Comparison of ENCODE assay signal across 27 cellular contexts in genomic region chr7:96349572-96349971, GRCh38. TPM values are rescaled to one million over a fixed set of nuclear protein-coding genes. Genes with fewer than 3 reads are reported as not detected.
DNase-seq lines count a peak whose midpoint lies in the region; ATAC-seq and TF ChIP-seq lines count a peak whose summit lies in the region.
"Had no signal": no experiment of that assay in that cellular context is flagged by ENCODE, and none has a peak within 500 bp of the region (broad histone marks: within the 10 kb centered on the region; RNA-seq: fewer than 3 reads in every experiment).

No MANE protein-coding gene starts in this region.

- H3K9me3 Mint-ChIP-seq in natural killer cell = no peaks in the 10 kb centered on the region
- H3K9me3 Mint-ChIP-seq: activated B cell treated with CpG ODN at 0.5 μM for 24 hours; activated naive CD4-positive, alpha-beta T cell treated with anti-CD3 and anti-CD28 coated beads for 36 hours; mesothelial cell of epicardium; naive thymus-derived CD8-positive, alpha-beta T cell had no signal

- no peaks in the 10 kb centered on the region for H3K4me1 ChIP-seq in upper lobe of right lung
- H3K4me1 ChIP-seq: SJSA1, stomach, thyroid gland had no signal

- no peak overlapping the region for H3K27ac Mint-ChIP-seq in natural killer cell
- H3K27ac Mint-ChIP-seq: activated B cell treated with CpG ODN at 0.5 μM for 24 hours; activated naive CD4-positive, alpha-beta T cell treated with anti-CD3 and anti-CD28 coated beads for 36 hours; CD4-positive, CD25-positive, alpha-beta regulatory T cell; mesothelial cell of epicardium; naive thymus-derived CD8-positive, alpha-beta T cell had no signal

- no peaks in the 10 kb centered on the region for H3K36me3 Mint-ChIP-seq in natural killer cell
- H3K36me3 Mint-ChIP-seq: CD4-positive, CD25-positive, alpha-beta regulatory T cell; mesothelial cell of epicardium; naive thymus-derived CD8-positive, alpha-beta T cell had no signal

- ATAC-seq in Right ventricle myocardium inferior = peak; percentile 80
- ATAC-seq in left colon = peak; percentile 100
- ATAC-seq in upper lobe of right lung = peak; percentile 85
- ATAC-seq in natural killer cell = no peak
- ATAC-seq: naive thymus-derived CD8-positive, alpha-beta T cell; Panc1 had no signal

- H3K27ac ChIP-seq in upper lobe of right lung = no peak overlapping the region
- H3K27ac ChIP-seq in coronary artery = no peak overlapping the region
- H3K27ac ChIP-seq: cardiac muscle cell, SJSA1, stomach, thyroid gland had no signal

- TF ChIP-seq CTCF in fibroblast of villous mesenchyme (IDR thresholded peaks at IDR 0.05; ENCODE audit: insufficient read depth, low read depth, low read length) (no peak), upper lobe of right lung (IDR thresholded peaks at IDR 0.05) (no peak), natural killer cell (IDR thresholded peaks at IDR 0.05) (no peak), coronary artery (IDR thresholded peaks at IDR 0.05) (no peak)

- H3K36me3 ChIP-seq in upper lobe of right lung = no peaks in the 10 kb centered on the region
- H3K36me3 ChIP-seq: cardiac muscle cell, SJSA1, stomach, thyroid gland had no signal

- no peak for DNase-seq in Right ventricle myocardium inferior (ENCODE audit: missing footprints)
- no peak for DNase-seq in cardiac septum (ENCODE audit: low spot score)
- DNase-seq in fibroblast of villous mesenchyme (ENCODE audit: low read depth) = peak; percentile 37
- DNase-seq in left colon = peak; percentile 51 to 86
- no peak for DNase-seq in upper lobe of right lung
- DNase-seq in stimulated activated CD4-positive, alpha-beta T cell treated with anti-CD3 and anti-CD28 coated beads, Interleukin-4, amount 100 ng/mL, for 4 hours = no peak
- DNase-seq in natural killer cell = no peak
- no peak for DNase-seq in coronary artery (ENCODE audit: low spot score)
- DNase-seq: 8988T; activated B cell treated with CpG ODN at 0.5 μM for 24 hours; activated CD4-positive, alpha-beta T cell treated with anti-CD3 and anti-CD28 coated beads, Interleukin-2, amount 50 U/mL, for 4 hours; activated naive CD4-positive, alpha-beta T cell treated with anti-CD3 and anti-CD28 coated beads for 36 hours; amygdala; CD4-positive, CD25-positive, alpha-beta regulatory T cell; IMR-90; naive thymus-derived CD8-positive, alpha-beta T cell; NCI-H1092 treated with DMSO at 0.1 percent for 48 hours; NCI-H1930; NCI-H526; stimulated activated CD4-positive, alpha-beta T cell treated with anti-CD3 and anti-CD28 coated beads, Interleukin-1b, Interleukin-23, amount 100 ng/mL, for 48 hours; stomach; thyroid gland had no signal

- H3K4me3 ChIP-seq in fibroblast of villous mesenchyme (ENCODE audit: low read depth, low read length) (no peak overlapping the region), upper lobe of right lung (no peak overlapping the region), coronary artery (no peak overlapping the region)
- H3K4me3 ChIP-seq: cardiac muscle cell, SJSA1, smooth muscle cell, stomach, thyroid gland had no signal

- no peak overlapping the region for H3K4me3 Mint-ChIP-seq in natural killer cell
- H3K4me3 Mint-ChIP-seq: activated B cell treated with CpG ODN at 0.5 μM for 24 hours; activated naive CD4-positive, alpha-beta T cell treated with anti-CD3 and anti-CD28 coated beads for 36 hours; CD4-positive, CD25-positive, alpha-beta regulatory T cell; mesothelial cell of epicardium; naive thymus-derived CD8-positive, alpha-beta T cell had no signal

- peaks cover 12 to 28% of the 10 kb centered on the region in 2 donors for H3K27me3 Mint-ChIP-seq in natural killer cell (ENCODE audit: low read depth in 2 of 2)

- no peaks in the 10 kb centered on the region for H3K27me3 ChIP-seq in upper lobe of right lung
- H3K27me3 ChIP-seq: cardiac muscle cell, SJSA1, stomach, thyroid gland had no signal

- intact Hi-C loops in Right ventricle myocardium inferior (cut with DNase I) (no loop called here), cardiac septum (cut with DNase I) (no loop called here), left colon (cut with DNase I, micrococcal nuclease) (no loop called here), upper lobe of right lung (cut with DNase I) (no loop called here), natural killer cell (cut with micrococcal nuclease) (no loop called here)

- no peaks in the 10 kb centered on the region for H3K4me1 Mint-ChIP-seq in natural killer cell
- H3K4me1 Mint-ChIP-seq: activated B cell treated with CpG ODN at 0.5 μM for 24 hours; CD4-positive, CD25-positive, alpha-beta regulatory T cell had no signal

- H3K9me3 ChIP-seq in upper lobe of right lung = no peaks in the 10 kb centered on the region
- H3K9me3 ChIP-seq: SJSA1, stomach, thyroid gland had no signal

RNA-seq across cellular contexts. Expression of gene SLC25A13, which starts 27.7 kb away (rescaled TPM):
- 10.7 TPM for total RNA-seq in Right ventricle myocardium inferior
- total RNA-seq in cardiac septum = 10.5 TPM
- 22.5 and 43.2 TPM in 2 replicates for total RNA-seq in fibroblast of villous mesenchyme
- 10 to 100 TPM; 42.4 to 73.3 TPM for total RNA-seq in left colon
- total RNA-seq in upper lobe of right lung = 34.5 TPM
- total RNA-seq in natural killer cell = 10 to 100 TPM; 16.9 to 20.8 (median 20.5) TPM

Comparison
In these comparisons a context has a peak if more than half of its experiments do, and no peak if none do; other contexts are left out.
1. ATAC-seq: peak in Right ventricle myocardium inferior (single experiment), left colon (single experiment) and upper lobe of right lung (single experiment); none in natural killer cell (0 of 3).
2. DNase-seq: peak in fibroblast of villous mesenchyme (single experiment) and left colon (2 of 2); none in Right ventricle myocardium inferior (single experiment), cardiac septum (single experiment), upper lobe of right lung (single experiment), stimulated activated CD4-positive, alpha-beta T cell treated with anti-CD3 and anti-CD28 coated beads, Interleukin-4, amount 100 ng/mL, for 4 hours (0 of 2), natural killer cell (single experiment) and coronary artery (single experiment).